In the genomic region with DNA sequence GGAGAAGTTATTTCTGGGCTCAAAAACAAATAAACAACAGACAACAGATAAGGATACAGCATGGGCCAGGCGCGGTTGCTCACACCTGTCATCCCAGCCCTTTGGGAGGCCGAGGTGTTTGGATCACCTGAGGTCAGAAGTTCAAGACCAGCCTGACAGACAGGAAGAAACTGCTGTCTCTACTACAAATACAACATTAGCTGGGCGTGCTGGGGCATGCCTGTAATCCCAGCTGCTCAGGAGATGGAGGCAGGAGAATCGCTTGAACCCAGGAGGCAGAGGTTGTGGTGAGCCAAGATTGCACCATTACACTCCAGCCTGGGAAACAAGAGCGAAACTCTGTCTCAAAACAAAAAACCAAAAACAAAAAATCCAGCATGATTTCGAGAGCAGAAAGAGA, we compare ENCODE assay signal across 6 cellular contexts.
DNase-seq lines count a peak whose midpoint lies in the region; ATAC-seq and TF ChIP-seq lines count a peak whose summit lies in the region.
"Not testable (repeated sequence)": the region's sequence is repeated elsewhere in the genome, so short reads cannot be mapped to it uniquely, and the experiment has no call there.

No MANE protein-coding gene starts in this region.

- H3K79me2 ChIP-seq in GM23338 (replicated peaks; ENCODE audit: insufficient read depth) = not testable (repeated sequence)

- not testable (repeated sequence) for H3K27me3 ChIP-seq in GM23338 (ENCODE audit: insufficient read depth); WERI-Rb-1 (ENCODE audit: insufficient read depth, low read depth, severe bottlenecking)

- H3K27ac ChIP-seq in GM23338 (ENCODE audit: low read depth); WERI-Rb-1: not testable (repeated sequence)

- H3K9me2 ChIP-seq in GM23338 (ENCODE audit: insufficient read depth) = not testable (repeated sequence)

- H3K27ac Mint-ChIP-seq in GM23338 = peak overlapping the region; percentile 40; the same call in 1 of the 2 replicates

- not testable (repeated sequence) for DNase-seq in GM23338 (ENCODE audit: low spot score)
- peak; percentile 18 for DNase-seq in NCI-H1105 treated with DMSO at 0.1 percent for 48 hours (lab: John Stamatoyannopoulos, UW)
- DNase-seq in NCI-H2171 treated with DMSO at 0.1 percent for 48 hours (lab: John Stamatoyannopoulos, UW) = peak; percentile 57
- peak; percentile 22 for DNase-seq in NCI-H748 (lab: John Stamatoyannopoulos, UW; ENCODE audit: unreplicated experiment)
- peak; percentile 54 for DNase-seq in WERI-Rb-1
- DNase-seq in epithelial cell of esophagus (ENCODE audit: low read depth) = peak; percentile 15

- H3K9me3 ChIP-seq in WERI-Rb-1 (ENCODE audit: severe bottlenecking) = not testable (repeated sequence)

- not testable (repeated sequence) for H3K4me3 Mint-ChIP-seq in GM23338

- H3K4me3 ChIP-seq in GM23338; WERI-Rb-1 (ENCODE audit: low read depth, low read length); epithelial cell of esophagus (ENCODE audit: low read length): not testable (repeated sequence)

- not testable (repeated sequence) for H3K36me3 ChIP-seq in GM23338 (ENCODE audit: insufficient read depth); WERI-Rb-1

- H3K4me2 ChIP-seq in GM23338 = not testable (repeated sequence)

- not testable (repeated sequence) for TF ChIP-seq CTCF in GM23338 (conservative IDR thresholded peaks at IDR 0.05; ENCODE audit: low read depth in 2 of 2); WERI-Rb-1 (IDR thresholded peaks at IDR 0.05; ENCODE audit: low read depth, low read length); epithelial cell of esophagus (IDR thresholded peaks at IDR 0.05; ENCODE audit: insufficient read depth, low read depth, low read length, missing control alignments)

- H4K20me1 ChIP-seq in GM23338 (replicated peaks; ENCODE audit: insufficient read depth) = not testable (repeated sequence)

- H3K27me3 Mint-ChIP-seq in GM23338 (ENCODE audit: insufficient read depth, low read depth, poor library complexity) = peaks cover 12% of the 10 kb centered on the region

- not testable (repeated sequence) for H3K4me1 ChIP-seq in GM23338 (ENCODE audit: insufficient read depth)

- not testable (repeated sequence) for H3K9me3 Mint-ChIP-seq in GM23338

- H3K36me3 Mint-ChIP-seq in GM23338 (ENCODE audit: low read depth) = not testable (repeated sequence)

- not testable (repeated sequence) for ATAC-seq in GM23338

- H3K4me1 Mint-ChIP-seq in GM23338 = not testable (repeated sequence)

- 0 out of 2 replicates have a peak overlapping the region, but pooled peaks have one; percentile 69 for H2AFZ ChIP-seq in GM23338

- not testable (repeated sequence) for H3F3A ChIP-seq in GM23338 (replicated peaks; ENCODE audit: low read depth)
